Comparison of ENCODE assay signal across 8 cellular contexts in genomic region chr4:8198906-8199593, GRCh38. TPM values are rescaled to one million over a fixed set of nuclear protein-coding genes. Genes with fewer than 3 reads are reported as not detected.
DNase-seq lines count a peak whose midpoint lies in the region; ATAC-seq, FAIRE-seq and TF ChIP-seq lines count a peak whose summit lies in the region.

SH3TC1 (plus strand) TSS chr4:8199290; CDS start chr4:8205195, 5,905 bp downstream.

- peaks cover 0 to 37% (median 21%) of the 10 kb centered on the region in 4 donors for H3K4me1 ChIP-seq in right lobe of liver

- ATAC-seq in activated CD4-positive, CD25-positive, alpha-beta regulatory T cell treated with anti-CD3 and anti-CD28 coated beads, Interleukin-2, amount 50 U/mL, for 24 hours, result peak; percentile 77 to 82
- peak; percentile 85 to 94 (median 92) for ATAC-seq in right lobe of liver

- no peaks in the 10 kb centered on the region for H3K27me3 ChIP-seq in right lobe of liver

- DNase-seq in GM12892 (ENCODE audit: insufficient read length) (peak; percentile 95), HFF-Myc (ENCODE audit: extremely low read depth, low read depth) (no peak), NAMALWA (ENCODE audit: low spot score) (peak; percentile 79), coronary artery (ENCODE audit: low spot score) (no peak), right lobe of liver (peak; percentile 97 to 98 (median 98)), NK-92 (lab: John Stamatoyannopoulos, UW; ENCODE audit: unreplicated experiment) (no peak)
- peak; percentile 40 to 57 for DNase-seq in stimulated activated CD4-positive, alpha-beta T cell treated with anti-CD3 and anti-CD28 coated beads, Interleukin-4, amount 100 ng/mL, for 48 hours (ENCODE audit: low read depth in 2 of 2)

- TF ChIP-seq CTCF in HFF-Myc (IDR thresholded peaks at IDR 0.05; ENCODE audit: low read depth, low read length, missing control alignments) (no peak), coronary artery (IDR thresholded peaks at IDR 0.05) (no peak), right lobe of liver (IDR thresholded peaks at IDR 0.05) (no peak)

- no peaks in the 10 kb centered on the region for H3K9me3 ChIP-seq in right lobe of liver

- intact Hi-C loops in right lobe of liver (cut with DNase I), result no loop called here

- H3K4me3 ChIP-seq in HFF-Myc (replicated peaks; ENCODE audit: low read depth, low read length), result peak within 1 kb of the TSS; percentile 41
- H3K4me3 ChIP-seq in coronary artery, result peak within 1 kb of the TSS; percentile 74
- peak within 1 kb of the TSS; percentile 67 to 85 (median 74) for H3K4me3 ChIP-seq in right lobe of liver

- H3K36me3 ChIP-seq in right lobe of liver, result no peaks in the 10 kb centered on the region

- H3K27ac ChIP-seq in coronary artery, result peak within 1 kb of the TSS; percentile 58 to 90
- peak within 1 kb of the TSS; percentile 90 to 94 (median 93) for H3K27ac ChIP-seq in right lobe of liver

- TF ChIP-seq POLR2A in GM12892 (IDR thresholded peaks at IDR 0.05; ENCODE audit: low read depth, low read length) (peak; percentile 72; the same call in 1 of the 2 replicates), right lobe of liver (IDR thresholded peaks at IDR 0.05) (peak; percentile 98)

- FAIRE-seq in GM12892 (lab: Jason Lieb, UNC), result peak; percentile 98

- 0% methylated on average over 3 of the region's 32 CpGs for WGBS in right lobe of liver (ENCODE audit: insufficient coverage, low coverage, low lambda C conversion rate, missing lambda C conversion rate)

RNA-seq across cellular contexts. Expression of gene SH3TC1, which starts in this region (rescaled TPM):
- 12.2 TPM for polyA plus RNA-seq in GM12892 (2012; ENCODE audit: missing spikeins)
- total RNA-seq in right lobe of liver, result 10 to 100 TPM; 13.2 to 48.0 (median 24.9) TPM

Comparison
In these comparisons a context has a peak if more than half of its experiments do, and no peak if none do; other contexts are left out.
1. DNase-seq: peak in GM12892 (single experiment), NAMALWA (single experiment), right lobe of liver (3 of 3) and stimulated activated CD4-positive, alpha-beta T cell treated with anti-CD3 and anti-CD28 coated beads, Interleukin-4, amount 100 ng/mL, for 48 hours (2 of 2); none in HFF-Myc (single experiment), coronary artery (single experiment) and NK-92 (single experiment).
2. Peak in every context shown above with its lines, with median percentiles within 50 percentile points of each other: H3K4me3 ChIP-seq.